In genomic region chr6:41582540-41582939, GRCh38 we compare ENCODE assay signal across 23 cellular contexts. TPM values are rescaled to one million over a fixed set of nuclear protein-coding genes. Genes with fewer than 3 reads are reported as not detected.
"Had no signal": no experiment of that assay in that cellular context is flagged by ENCODE, and none has a peak within 500 bp of the region (broad histone marks: within the 10 kb centered on the region; RNA-seq: fewer than 3 reads in every experiment).

No MANE protein-coding gene starts in this region.

- H3K9me3 ChIP-seq: colonic mucosa, esophagus squamous epithelium, gastrocnemius medialis, spleen, transverse colon had no signal

- H3K36me3 Mint-ChIP-seq: activated naive CD4-positive, alpha-beta T cell treated with anti-CD3 and anti-CD28 coated beads, Interleukin-2, amount 50 U/mL, for 72 hours had no signal

- H3K27me3 ChIP-seq: colonic mucosa, dorsolateral prefrontal cortex, esophagus squamous epithelium, gastrocnemius medialis, spleen, transverse colon had no signal

- H3K9me3 Mint-ChIP-seq: activated naive CD4-positive, alpha-beta T cell treated with anti-CD3 and anti-CD28 coated beads, Interleukin-2, amount 50 U/mL, for 72 hours; effector memory CD8-positive, alpha-beta T cell; nephron had no signal

- H3K4me3 ChIP-seq: colonic mucosa, dorsolateral prefrontal cortex, esophagus squamous epithelium, gastrocnemius medialis, spleen, transverse colon had no signal

- H3K27ac Mint-ChIP-seq: activated naive CD4-positive, alpha-beta T cell treated with anti-CD3 and anti-CD28 coated beads, Interleukin-2, amount 50 U/mL, for 72 hours had no signal

- H3K27me3 Mint-ChIP-seq: effector memory CD8-positive, alpha-beta T cell had no signal

- H3K4me3 Mint-ChIP-seq: effector memory CD8-positive, alpha-beta T cell; nephron had no signal

- ATAC-seq: activated naive CD4-positive, alpha-beta T cell treated with anti-CD3 and anti-CD28 coated beads, Interleukin-2, amount 50 U/mL, for 72 hours; effector memory CD8-positive, alpha-beta T cell; stimulated activated naive CD8-positive, alpha-beta T cell treated with anti-CD3 and anti-CD28 coated beads, Interleukin-15, Interleukin-2, amounts not matched to agents 100 U/mL and 50 U/mL, for 24 hours had no signal

- DNase-seq: activated CD4-positive, alpha-beta T cell treated with anti-CD3 and anti-CD28 coated beads for 1 hour; activated CD4-positive, alpha-beta T cell treated with anti-CD3 and anti-CD28 coated beads, Interleukin-2, amount 50 U/mL, for 1 hour; activated gamma-delta T cell treated with Interleukin-2 at 50 U/mL for 16 hours; activated T-cell treated with anti-CD3 and anti-CD28 coated beads, Interleukin-2, amount 50 U/mL, for 1 hour; aorta; colonic mucosa; dorsolateral prefrontal cortex; effector memory CD8-positive, alpha-beta T cell; esophagus squamous epithelium; gastrocnemius medialis; hypothalamus; left ventricle myocardium superior; mammary epithelial cell; occipital lobe; retina; spleen; stimulated activated CD4-positive, alpha-beta T cell treated with anti-CD3 and anti-CD28 coated beads, Interleukin-4, amount 100 ng/mL, for 24 hours; stimulated activated naive CD8-positive, alpha-beta T cell treated with anti-CD3 and anti-CD28 coated beads, Interleukin-15, Interleukin-2, amounts not matched to agents 100 U/mL and 50 U/mL, for 24 hours; transverse colon had no signal

- H3K27ac ChIP-seq: colonic mucosa, gastrocnemius medialis, spleen, VCaP had no signal

- H3K36me3 ChIP-seq: transverse colon had no signal

RNA-seq across cellular contexts. Expression of gene MDFI, which starts 55.7 kb away (rescaled TPM):
- total RNA-seq: activated naive CD4-positive, alpha-beta T cell treated with anti-CD3 and anti-CD28 coated beads, Interleukin-2, amount 50 U/mL, for 72 hours; T-helper 2 cell treated with Interferon-gamma antibody and Interleukin-4, amounts not matched to agents 100 ng/mL and 5 ng/mL, for 36 hours had no signal
